Comparison of ENCODE assay signal across 20 cellular contexts in the genomic region with DNA sequence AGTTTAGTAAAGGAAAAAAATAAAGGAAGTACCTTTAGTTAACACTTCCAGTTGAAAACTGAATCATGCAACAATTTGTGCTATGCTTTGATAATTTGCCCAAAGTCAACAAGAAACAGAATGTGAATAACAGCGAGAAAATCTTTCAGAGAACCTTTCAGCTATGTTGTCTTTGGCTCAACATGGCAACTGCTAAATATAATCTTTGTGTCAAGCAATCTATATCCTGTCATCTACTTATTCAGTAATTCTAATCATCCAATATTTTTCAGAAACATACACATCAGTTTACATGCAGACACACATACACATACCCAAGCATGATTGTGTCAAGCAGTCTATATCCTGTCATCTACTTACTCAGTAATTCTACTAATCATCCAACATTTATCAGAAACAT.
DNase-seq lines count a peak whose midpoint lies in the region; TF ChIP-seq lines count a peak whose summit lies in the region.
"Had no signal": no experiment of that assay in that cellular context is flagged by ENCODE, and none has a peak within 500 bp of the region (broad histone marks: within the 10 kb centered on the region; RNA-seq: fewer than 3 reads in every experiment).

No MANE protein-coding gene starts in this region.

- no peaks in the 10 kb centered on the region for H4K20me1 ChIP-seq in SU-DHL-6 (ENCODE audit: low read depth, low read length)

- no peak for TF ChIP-seq CTCF in SU-DHL-6 (IDR thresholded peaks at IDR 0.05; ENCODE audit: insufficient read depth, low read length, poor library complexity, severe bottlenecking)
- TF ChIP-seq CTCF in nephron (IDR thresholded peaks at IDR 0.05; ENCODE audit: unreplicated experiment in 3 of 3) = no peak
- TF ChIP-seq CTCF in CD14-positive monocyte (IDR thresholded peaks at IDR 0.05) = no peak

- H3K27ac Mint-ChIP-seq in nephron (peak overlapping the region; percentile 25 to 47 (median 30)), CD14-positive monocyte (no peak overlapping the region)

- H3K9ac ChIP-seq in SU-DHL-6 (ENCODE audit: low read length) = no peak overlapping the region
- H3K9ac ChIP-seq: GM23248 had no signal

- H3K9me2 ChIP-seq in SU-DHL-6 (replicated peaks; ENCODE audit: insufficient read depth, low read length) = no peaks in the 10 kb centered on the region

- H3F3A ChIP-seq in SU-DHL-6 (ENCODE audit: insufficient read depth) = no peaks in the 10 kb centered on the region

- DNase-seq in dedifferentiated amniotic fluid mesenchymal stem cell (ENCODE audit: extremely low spot score) (peak; percentile 28), CD14-positive monocyte (ENCODE audit: low spot score) (no peak), occipital lobe (lab: John Stamatoyannopoulos, UW) (no peak), T1000 (lab: John Stamatoyannopoulos, UW) (no peak), NCI-H187 treated with DMSO at 0.1 percent for 48 hours (lab: John Stamatoyannopoulos, UW) (no peak)
- DNase-seq: AML-193, DMS 273 treated with DMSO at 0.1 percent for 48 hours, DND-41, GDM1, GM23248, NCI-H1105, NCI-H510A, NCI-H748 treated with DMSO at 0.1 percent for 48 hours, OCI-M1, SHP77 had no signal

- H3K9me3 Mint-ChIP-seq in nephron = peaks cover 2% of the 10 kb centered on the region
- peaks cover 0 to 4% (median 0%) of the 10 kb centered on the region in 7 donors for H3K9me3 Mint-ChIP-seq in CD14-positive monocyte

- no peaks in the 10 kb centered on the region for H3K36me3 ChIP-seq in SU-DHL-6 (ENCODE audit: low read length)
- H3K36me3 ChIP-seq: HAP-1 had no signal

- no peak overlapping the region for H3K4me2 ChIP-seq in SU-DHL-6 (ENCODE audit: low read depth, low read length, poor library complexity, severe bottlenecking)

- H2AFZ ChIP-seq in SU-DHL-6 (ENCODE audit: low read depth, low read length, severe bottlenecking) = peak overlapping the region; percentile 84
- H2AFZ ChIP-seq: GM23248 had no signal

- H3K27me3 Mint-ChIP-seq in nephron (ENCODE audit: low read depth) (no peaks in the 10 kb centered on the region), CD14-positive monocyte (ENCODE audit: low read depth in 3 of 3) (no peaks in the 10 kb centered on the region)

- no peaks in the 10 kb centered on the region for H3K27me3 ChIP-seq in SU-DHL-6 (ENCODE audit: low read length)

- peaks cover 9% of the 10 kb centered on the region for H3K4me1 Mint-ChIP-seq in nephron
- no peaks in the 10 kb centered on the region for H3K4me1 Mint-ChIP-seq in CD14-positive monocyte

- no peak overlapping the region for H3K4me3 ChIP-seq in SU-DHL-6 (ENCODE audit: insufficient read depth, low read length, poor library complexity, severe bottlenecking)
- H3K4me3 ChIP-seq: GM23248, HAP-1, SK-N-MC had no signal

- H3K27ac ChIP-seq in SU-DHL-6 (ENCODE audit: low read depth, low read length) = no peak overlapping the region
- H3K27ac ChIP-seq: C4-2B, GM23248, SK-N-MC had no signal

- no peaks in the 10 kb centered on the region for H3K79me2 ChIP-seq in SU-DHL-6 (ENCODE audit: insufficient read depth, low read length)

- H3K36me3 Mint-ChIP-seq in nephron (ENCODE audit: low read depth) (no peaks in the 10 kb centered on the region), CD14-positive monocyte (no peaks in the 10 kb centered on the region)

- intact Hi-C loops in CD14-positive monocyte (cut with micrococcal nuclease) = no loop called here

- H3K4me3 Mint-ChIP-seq in nephron (no peak overlapping the region), CD14-positive monocyte (no peak overlapping the region)

- no peaks in the 10 kb centered on the region for H3K9me3 ChIP-seq in SU-DHL-6 (ENCODE audit: insufficient read depth, low read length)
- H3K9me3 ChIP-seq: HAP-1 had no signal

Comparison
In these comparisons a context has a peak if more than half of its experiments do, and no peak if none do; other contexts are left out.
1. H3K27ac Mint-ChIP-seq: peak in nephron (3 of 3); none in CD14-positive monocyte (0 of 7).